29 cellular contexts compared by ENCODE assay signal in genomic region chrX:52422884-52423283, GRCh38. TPM values are rescaled to one million over a fixed set of nuclear protein-coding genes. Genes with fewer than 3 reads are reported as not detected.
DNase-seq lines count a peak whose midpoint lies in the region; TF ChIP-seq lines count a peak whose summit lies in the region.
"Had no signal": no experiment of that assay in that cellular context is flagged by ENCODE, and none has a peak within 500 bp of the region (broad histone marks: within the 10 kb centered on the region; RNA-seq: fewer than 3 reads in every experiment).

No MANE protein-coding gene starts in this region.

- no peaks in the 10 kb centered on the region for H3K79me2 ChIP-seq in ACC112 (ENCODE audit: control insufficient read depth, insufficient read depth, low read length, unreplicated experiment)

- in situ Hi-C loops in astrocyte of the cerebellum (cut with HindIII; ENCODE audit: low sequenced_read_pairs): no loop called here

- peak overlapping the region; percentile 65 for H3K27ac ChIP-seq in ACC112 (ENCODE audit: low read depth, low read length)
- H3K27ac ChIP-seq: A549, cardiac muscle cell, foreskin keratinocyte, HL-60, thyroid gland, VCaP had no signal

- peak overlapping the region; percentile 43 for H3K4me3 Mint-ChIP-seq in HFFc6
- no peak overlapping the region for H3K4me3 Mint-ChIP-seq in activated T-cell treated with anti-CD3 and anti-CD28 coated beads, Interleukin-2, amount 50 U/mL, for 24 hours
- H3K4me3 Mint-ChIP-seq: activated naive CD4-positive, alpha-beta T cell treated with anti-CD3 and anti-CD28 coated beads, Interleukin-2, amount 50 U/mL, for 24 hours; CD8-positive, alpha-beta memory T cell; H9; mesothelial cell of epicardium; nephron; stimulated activated memory B cell treated with anti-CD40 and anti-IgM and Interleukin-4, amounts not matched to agents 10 μg/mL and 1 μg/mL and 100 μg/mL, for 72 hours had no signal

- H3K9me3 Mint-ChIP-seq in HFFc6: no peaks in the 10 kb centered on the region
- no peaks in the 10 kb centered on the region for H3K9me3 Mint-ChIP-seq in activated T-cell treated with anti-CD3 and anti-CD28 coated beads, Interleukin-2, amount 50 U/mL, for 24 hours
- H3K9me3 Mint-ChIP-seq: activated naive CD4-positive, alpha-beta T cell treated with anti-CD3 and anti-CD28 coated beads, Interleukin-2, amount 50 U/mL, for 24 hours; CD8-positive, alpha-beta memory T cell; stimulated activated memory B cell treated with anti-CD40 and anti-IgM and Interleukin-4, amounts not matched to agents 10 μg/mL and 1 μg/mL and 100 μg/mL, for 72 hours had no signal

- peaks cover 41% of the 10 kb centered on the region for H3K4me1 ChIP-seq in ACC112 (ENCODE audit: control insufficient read depth, insufficient read depth, low read length, unreplicated experiment)
- H3K4me1 ChIP-seq: A549, foreskin keratinocyte, thyroid gland had no signal

- TF ChIP-seq CTCF in HFFc6 (IDR thresholded peaks at IDR 0.05) (no peak), astrocyte of the cerebellum (IDR thresholded peaks at IDR 0.05; ENCODE audit: low read depth, low read length, missing control alignments) (no peak)

- H3K4me1 Mint-ChIP-seq in HFFc6 (ENCODE audit: low read depth): peaks cover 37% of the 10 kb centered on the region
- H3K4me1 Mint-ChIP-seq in activated T-cell treated with anti-CD3 and anti-CD28 coated beads, Interleukin-2, amount 50 U/mL, for 24 hours (ENCODE audit: low read depth): no peaks in the 10 kb centered on the region
- H3K4me1 Mint-ChIP-seq: activated naive CD4-positive, alpha-beta T cell treated with anti-CD3 and anti-CD28 coated beads, Interleukin-2, amount 50 U/mL, for 24 hours; CD8-positive, alpha-beta memory T cell; H9; mesothelial cell of epicardium; nephron; stimulated activated memory B cell treated with anti-CD40 and anti-IgM and Interleukin-4, amounts not matched to agents 10 μg/mL and 1 μg/mL and 100 μg/mL, for 72 hours had no signal

- no peaks in the 10 kb centered on the region for H3K36me3 ChIP-seq in ACC112 (ENCODE audit: insufficient read depth, low read length)
- H3K36me3 ChIP-seq: cardiac muscle cell, thyroid gland had no signal

- peaks cover 4% of the 10 kb centered on the region; the same call in 1 of the 2 replicates for H3K36me3 Mint-ChIP-seq in HFFc6 (ENCODE audit: low read depth)
- no peaks in the 10 kb centered on the region for H3K36me3 Mint-ChIP-seq in activated T-cell treated with anti-CD3 and anti-CD28 coated beads, Interleukin-2, amount 50 U/mL, for 24 hours (ENCODE audit: low read depth)
- H3K36me3 Mint-ChIP-seq: activated naive CD4-positive, alpha-beta T cell treated with anti-CD3 and anti-CD28 coated beads, Interleukin-2, amount 50 U/mL, for 24 hours; CD8-positive, alpha-beta memory T cell; mesothelial cell of epicardium; stimulated activated memory B cell treated with anti-CD40 and anti-IgM and Interleukin-4, amounts not matched to agents 10 μg/mL and 1 μg/mL and 100 μg/mL, for 72 hours had no signal

- peaks cover 5% of the 10 kb centered on the region; the same call in 1 of the 2 replicates for H3K27me3 Mint-ChIP-seq in HFFc6 (ENCODE audit: insufficient read depth)
- H3K27me3 Mint-ChIP-seq in activated T-cell treated with anti-CD3 and anti-CD28 coated beads, Interleukin-2, amount 50 U/mL, for 24 hours: peaks cover 74% of the 10 kb centered on the region
- H3K27me3 Mint-ChIP-seq: activated naive CD4-positive, alpha-beta T cell treated with anti-CD3 and anti-CD28 coated beads, Interleukin-2, amount 50 U/mL, for 24 hours; stimulated activated memory B cell treated with anti-CD40 and anti-IgM and Interleukin-4, amounts not matched to agents 10 μg/mL and 1 μg/mL and 100 μg/mL, for 72 hours had no signal

- DNase-seq in HFFc6: peak; percentile 52
- DNase-seq in astrocyte of the cerebellum (ENCODE audit: low read depth): peak; percentile 49
- DNase-seq in fibroblast of the conjunctiva (ENCODE audit: low read depth): peak; percentile 49
- DNase-seq in 8988T: no peak
- DNase-seq in NCI-H526 (lab: John Stamatoyannopoulos, UW): no peak
- no peak for DNase-seq in activated T-cell treated with anti-CD3 and anti-CD28 coated beads, Interleukin-2, amount 50 U/mL, for 24 hours
- DNase-seq in SHP77 treated with DMSO at 0.1 percent for 48 hours (lab: John Stamatoyannopoulos, UW): no peak
- DNase-seq: activated CD4-positive, alpha-beta T cell treated with anti-CD3 and anti-CD28 coated beads, Interleukin-2, amount 50 U/mL, for 4 hours; CD8-positive, alpha-beta memory T cell; DMS79 treated with DMSO at 0.1 percent for 48 hours; effector memory CD4-positive, alpha-beta T cell; H9; NCI-H2029 treated with DMSO at 0.1 percent for 48 hours; NCI-H446 treated with DMSO at 0.1 percent for 48 hours; retina; SHP77; thyroid gland had no signal

- no peaks in the 10 kb centered on the region for H3K27me3 ChIP-seq in ACC112 (ENCODE audit: insufficient read depth, low read length)
- H3K27me3 ChIP-seq: cardiac muscle cell, foreskin keratinocyte, thyroid gland had no signal

- H2AFZ ChIP-seq in ACC112 (ENCODE audit: low read length, unreplicated experiment): no peak overlapping the region

- 0 out of 2 replicates have a peak overlapping the region, but pooled peaks have one; percentile 4 for H3K27ac Mint-ChIP-seq in HFFc6
- no peak overlapping the region for H3K27ac Mint-ChIP-seq in activated T-cell treated with anti-CD3 and anti-CD28 coated beads, Interleukin-2, amount 50 U/mL, for 24 hours
- H3K27ac Mint-ChIP-seq: activated naive CD4-positive, alpha-beta T cell treated with anti-CD3 and anti-CD28 coated beads, Interleukin-2, amount 50 U/mL, for 24 hours; CD8-positive, alpha-beta memory T cell; H9; mesothelial cell of epicardium; nephron; stimulated activated memory B cell treated with anti-CD40 and anti-IgM and Interleukin-4, amounts not matched to agents 10 μg/mL and 1 μg/mL and 100 μg/mL, for 72 hours had no signal

- H3K4me3 ChIP-seq in ACC112 (ENCODE audit: low read depth, low read length) (no peak overlapping the region), astrocyte of the cerebellum (ENCODE audit: low read depth, low read length) (no peak overlapping the region)
- H3K4me3 ChIP-seq: A549, cardiac muscle cell, K562, thyroid gland had no signal

RNA-seq across cellular contexts. Expression of gene XAGE2, which starts 54.1 kb away (rescaled TPM):
- total RNA-seq in HFFc6 (2021; fragmentation: NEBNext Ultra II Directional; extraction: Animal tissue kit (Norgen Biotek cat#: 25700)): not detected
- total RNA-seq: cardiac muscle cell; CD8-positive, alpha-beta memory T cell; foreskin keratinocyte; H9; T-helper 1 cell treated with Interleukin-12 subunit alpha and Interleukin-12 subunit beta and Interleukin-4 antibody, amounts not matched to agents 30 ng/mL and 1 ng/mL, for 36 hours; thyroid gland had no signal

Comparison
In these comparisons a context has a peak if more than half of its experiments do, and no peak if none do; other contexts are left out.
1. DNase-seq: peak in HFFc6 (single experiment), astrocyte of the cerebellum (single experiment) and fibroblast of the conjunctiva (single experiment); none in 8988T (single experiment), NCI-H526 (0 of 2), activated T-cell treated with anti-CD3 and anti-CD28 coated beads, Interleukin-2, amount 50 U/mL, for 24 hours (single experiment) and SHP77 treated with DMSO at 0.1 percent for 48 hours (single experiment).